1 cellular context compared by ENCODE assay signal in the genomic region with DNA sequence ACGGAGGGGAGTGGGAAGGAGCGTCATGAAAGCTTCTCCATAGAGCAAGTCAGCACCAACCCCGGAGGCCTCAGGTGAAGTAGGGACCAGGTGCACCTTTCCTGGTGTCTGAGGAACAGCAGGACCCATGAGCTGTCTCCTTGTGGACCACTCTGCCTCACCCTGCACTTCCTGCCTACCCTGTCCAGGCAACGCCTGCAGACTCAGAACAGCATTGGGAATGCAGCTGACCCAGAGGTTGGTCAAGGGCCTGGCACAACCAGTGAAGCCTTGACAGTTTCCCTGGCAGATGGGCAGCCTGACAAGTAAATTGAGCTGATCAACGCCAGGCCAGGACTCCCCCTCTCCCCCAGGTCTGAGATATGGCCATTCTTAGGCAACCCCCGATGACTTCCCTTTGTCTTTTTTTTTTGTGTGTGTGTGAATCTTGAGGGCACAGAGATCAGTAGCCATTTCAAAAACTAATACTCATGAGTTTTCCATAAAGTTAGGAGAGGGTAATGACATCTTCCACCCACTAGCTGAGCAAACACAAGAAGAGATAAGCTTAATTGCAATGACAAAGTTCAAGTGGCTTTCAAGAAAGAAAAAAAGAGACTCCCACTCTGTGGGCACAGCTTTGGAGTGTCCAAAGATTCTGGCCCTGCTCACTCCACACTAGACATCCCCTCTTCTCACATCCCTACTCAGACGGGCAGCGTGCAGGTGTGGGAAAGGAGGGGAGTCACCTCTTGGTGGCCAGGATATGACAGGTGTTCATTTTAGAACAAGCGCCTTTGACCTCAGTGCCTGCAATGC.
TF ChIP-seq lines count a peak whose summit lies in the region.

No MANE protein-coding gene starts in this region.

TF ChIP-seq in HepG2, 621 proteins besides CTCF, POLR2A, EP300 and RAD21 (continued from another document and continues in another):
- TF ChIP-seq, protein P1, sequence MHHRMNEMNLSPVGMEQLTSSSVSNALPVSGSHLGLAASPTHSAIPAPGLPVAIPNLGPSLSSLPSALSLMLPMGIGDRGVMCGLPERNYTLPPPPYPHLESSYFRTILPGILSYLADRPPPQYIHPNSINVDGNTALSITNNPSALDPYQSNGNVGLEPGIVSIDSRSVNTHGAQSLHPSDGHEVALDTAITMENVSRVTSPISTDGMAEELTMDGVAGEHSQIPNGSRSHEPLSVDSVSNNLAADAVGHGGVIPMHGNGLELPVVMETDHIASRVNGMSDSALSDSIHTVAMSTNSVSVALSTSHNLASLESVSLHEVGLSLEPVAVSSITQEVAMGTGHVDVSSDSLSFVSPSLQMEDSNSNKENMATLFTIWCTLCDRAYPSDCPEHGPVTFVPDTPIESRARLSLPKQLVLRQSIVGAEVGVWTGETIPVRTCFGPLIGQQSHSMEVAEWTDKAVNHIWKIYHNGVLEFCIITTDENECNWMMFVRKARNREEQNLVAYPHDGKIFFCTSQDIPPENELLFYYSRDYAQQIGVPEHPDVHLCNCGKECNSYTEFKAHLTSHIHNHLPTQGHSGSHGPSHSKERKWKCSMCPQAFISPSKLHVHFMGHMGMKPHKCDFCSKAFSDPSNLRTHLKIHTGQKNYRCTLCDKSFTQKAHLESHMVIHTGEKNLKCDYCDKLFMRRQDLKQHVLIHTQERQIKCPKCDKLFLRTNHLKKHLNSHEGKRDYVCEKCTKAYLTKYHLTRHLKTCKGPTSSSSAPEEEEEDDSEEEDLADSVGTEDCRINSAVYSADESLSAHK (CRISPR knock-in tag; IDR thresholded peaks at IDR 0.05; ENCODE audit: borderline replicate concordance): no peak
- TF ChIP-seq ZFP37 (CRISPR knock-in tag; IDR thresholded peaks at IDR 0.05; ENCODE audit: borderline replicate concordance): no peak
- TF ChIP-seq, protein P2, sequence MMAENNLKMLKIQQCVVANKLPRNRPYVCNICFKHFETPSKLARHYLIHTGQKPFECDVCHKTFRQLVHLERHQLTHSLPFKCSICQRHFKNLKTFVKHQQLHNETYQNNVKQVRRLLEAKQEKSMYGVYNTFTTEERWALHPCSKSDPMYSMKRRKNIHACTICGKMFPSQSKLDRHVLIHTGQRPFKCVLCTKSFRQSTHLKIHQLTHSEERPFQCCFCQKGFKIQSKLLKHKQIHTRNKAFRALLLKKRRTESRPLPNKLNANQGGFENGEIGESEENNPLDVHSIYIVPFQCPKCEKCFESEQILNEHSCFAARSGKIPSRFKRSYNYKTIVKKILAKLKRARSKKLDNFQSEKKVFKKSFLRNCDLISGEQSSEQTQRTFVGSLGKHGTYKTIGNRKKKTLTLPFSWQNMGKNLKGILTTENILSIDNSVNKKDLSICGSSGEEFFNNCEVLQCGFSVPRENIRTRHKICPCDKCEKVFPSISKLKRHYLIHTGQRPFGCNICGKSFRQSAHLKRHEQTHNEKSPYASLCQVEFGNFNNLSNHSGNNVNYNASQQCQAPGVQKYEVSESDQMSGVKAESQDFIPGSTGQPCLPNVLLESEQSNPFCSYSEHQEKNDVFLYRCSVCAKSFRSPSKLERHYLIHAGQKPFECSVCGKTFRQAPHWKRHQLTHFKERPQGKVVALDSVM (CRISPR knock-in tag; IDR thresholded peaks at IDR 0.05): no peak
- TF ChIP-seq SOX5 (CRISPR knock-in tag; IDR thresholded peaks at IDR 0.05; ENCODE audit: borderline replicate concordance): peak; percentile 65; the same call in 1 of the 2 replicates
- TF ChIP-seq, protein P3, sequence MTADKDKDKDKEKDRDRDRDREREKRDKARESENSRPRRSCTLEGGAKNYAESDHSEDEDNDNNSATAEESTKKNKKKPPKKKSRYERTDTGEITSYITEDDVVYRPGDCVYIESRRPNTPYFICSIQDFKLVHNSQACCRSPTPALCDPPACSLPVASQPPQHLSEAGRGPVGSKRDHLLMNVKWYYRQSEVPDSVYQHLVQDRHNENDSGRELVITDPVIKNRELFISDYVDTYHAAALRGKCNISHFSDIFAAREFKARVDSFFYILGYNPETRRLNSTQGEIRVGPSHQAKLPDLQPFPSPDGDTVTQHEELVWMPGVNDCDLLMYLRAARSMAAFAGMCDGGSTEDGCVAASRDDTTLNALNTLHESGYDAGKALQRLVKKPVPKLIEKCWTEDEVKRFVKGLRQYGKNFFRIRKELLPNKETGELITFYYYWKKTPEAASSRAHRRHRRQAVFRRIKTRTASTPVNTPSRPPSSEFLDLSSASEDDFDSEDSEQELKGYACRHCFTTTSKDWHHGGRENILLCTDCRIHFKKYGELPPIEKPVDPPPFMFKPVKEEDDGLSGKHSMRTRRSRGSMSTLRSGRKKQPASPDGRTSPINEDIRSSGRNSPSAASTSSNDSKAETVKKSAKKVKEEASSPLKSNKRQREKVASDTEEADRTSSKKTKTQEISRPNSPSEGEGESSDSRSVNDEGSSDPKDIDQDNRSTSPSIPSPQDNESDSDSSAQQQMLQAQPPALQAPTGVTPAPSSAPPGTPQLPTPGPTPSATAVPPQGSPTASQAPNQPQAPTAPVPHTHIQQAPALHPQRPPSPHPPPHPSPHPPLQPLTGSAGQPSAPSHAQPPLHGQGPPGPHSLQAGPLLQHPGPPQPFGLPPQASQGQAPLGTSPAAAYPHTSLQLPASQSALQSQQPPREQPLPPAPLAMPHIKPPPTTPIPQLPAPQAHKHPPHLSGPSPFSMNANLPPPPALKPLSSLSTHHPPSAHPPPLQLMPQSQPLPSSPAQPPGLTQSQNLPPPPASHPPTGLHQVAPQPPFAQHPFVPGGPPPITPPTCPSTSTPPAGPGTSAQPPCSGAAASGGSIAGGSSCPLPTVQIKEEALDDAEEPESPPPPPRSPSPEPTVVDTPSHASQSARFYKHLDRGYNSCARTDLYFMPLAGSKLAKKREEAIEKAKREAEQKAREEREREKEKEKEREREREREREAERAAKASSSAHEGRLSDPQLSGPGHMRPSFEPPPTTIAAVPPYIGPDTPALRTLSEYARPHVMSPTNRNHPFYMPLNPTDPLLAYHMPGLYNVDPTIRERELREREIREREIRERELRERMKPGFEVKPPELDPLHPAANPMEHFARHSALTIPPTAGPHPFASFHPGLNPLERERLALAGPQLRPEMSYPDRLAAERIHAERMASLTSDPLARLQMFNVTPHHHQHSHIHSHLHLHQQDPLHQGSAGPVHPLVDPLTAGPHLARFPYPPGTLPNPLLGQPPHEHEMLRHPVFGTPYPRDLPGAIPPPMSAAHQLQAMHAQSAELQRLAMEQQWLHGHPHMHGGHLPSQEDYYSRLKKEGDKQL (CRISPR knock-in tag; IDR thresholded peaks at IDR 0.05; ENCODE audit: low read depth): no peak
- TF ChIP-seq ZNF598 (CRISPR knock-in tag; IDR thresholded peaks at IDR 0.05; ENCODE audit: borderline replicate concordance): no peak
- peak; percentile 49; the same call in 1 of the 2 replicates for TF ChIP-seq ATF1 (CRISPR knock-in tag; IDR thresholded peaks at IDR 0.05)
- TF ChIP-seq ZEB1 (IDR thresholded peaks at IDR 0.05; ENCODE audit: insufficient replicate concordance, low read depth): peak; percentile 3
- TF ChIP-seq, protein P4, sequence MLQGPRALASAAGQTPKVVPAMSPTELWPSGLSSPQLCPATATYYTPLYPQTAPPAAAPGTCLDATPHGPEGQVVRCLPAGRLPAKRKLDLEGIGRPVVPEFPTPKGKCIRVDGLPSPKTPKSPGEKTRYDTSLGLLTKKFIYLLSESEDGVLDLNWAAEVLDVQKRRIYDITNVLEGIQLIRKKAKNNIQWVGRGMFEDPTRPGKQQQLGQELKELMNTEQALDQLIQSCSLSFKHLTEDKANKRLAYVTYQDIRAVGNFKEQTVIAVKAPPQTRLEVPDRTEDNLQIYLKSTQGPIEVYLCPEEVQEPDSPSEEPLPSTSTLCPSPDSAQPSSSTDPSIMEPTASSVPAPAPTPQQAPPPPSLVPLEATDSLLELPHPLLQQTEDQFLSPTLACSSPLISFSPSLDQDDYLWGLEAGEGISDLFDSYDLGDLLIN (CRISPR knock-in tag; IDR thresholded peaks at IDR 0.05; ENCODE audit: borderline replicate concordance): no peak
- TF ChIP-seq, protein P5, sequence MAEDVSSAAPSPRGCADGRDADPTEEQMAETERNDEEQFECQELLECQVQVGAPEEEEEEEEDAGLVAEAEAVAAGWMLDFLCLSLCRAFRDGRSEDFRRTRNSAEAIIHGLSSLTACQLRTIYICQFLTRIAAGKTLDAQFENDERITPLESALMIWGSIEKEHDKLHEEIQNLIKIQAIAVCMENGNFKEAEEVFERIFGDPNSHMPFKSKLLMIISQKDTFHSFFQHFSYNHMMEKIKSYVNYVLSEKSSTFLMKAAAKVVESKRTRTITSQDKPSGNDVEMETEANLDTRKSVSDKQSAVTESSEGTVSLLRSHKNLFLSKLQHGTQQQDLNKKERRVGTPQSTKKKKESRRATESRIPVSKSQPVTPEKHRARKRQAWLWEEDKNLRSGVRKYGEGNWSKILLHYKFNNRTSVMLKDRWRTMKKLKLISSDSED (CRISPR knock-in tag; IDR thresholded peaks at IDR 0.05): no peak
- TF ChIP-seq WIZ (CRISPR knock-in tag; IDR thresholded peaks at IDR 0.05): 0 out of 2 replicates have a peak, but pooled peaks have one; percentile 16
- peak; percentile 92 for TF ChIP-seq HNRNPL (IDR thresholded peaks at IDR 0.05; ENCODE audit: low read depth, low read length)
- no peak for TF ChIP-seq SAFB2 (CRISPR knock-in tag; IDR thresholded peaks at IDR 0.05; ENCODE audit: borderline replicate concordance, low read depth)
- TF ChIP-seq, protein P6, sequence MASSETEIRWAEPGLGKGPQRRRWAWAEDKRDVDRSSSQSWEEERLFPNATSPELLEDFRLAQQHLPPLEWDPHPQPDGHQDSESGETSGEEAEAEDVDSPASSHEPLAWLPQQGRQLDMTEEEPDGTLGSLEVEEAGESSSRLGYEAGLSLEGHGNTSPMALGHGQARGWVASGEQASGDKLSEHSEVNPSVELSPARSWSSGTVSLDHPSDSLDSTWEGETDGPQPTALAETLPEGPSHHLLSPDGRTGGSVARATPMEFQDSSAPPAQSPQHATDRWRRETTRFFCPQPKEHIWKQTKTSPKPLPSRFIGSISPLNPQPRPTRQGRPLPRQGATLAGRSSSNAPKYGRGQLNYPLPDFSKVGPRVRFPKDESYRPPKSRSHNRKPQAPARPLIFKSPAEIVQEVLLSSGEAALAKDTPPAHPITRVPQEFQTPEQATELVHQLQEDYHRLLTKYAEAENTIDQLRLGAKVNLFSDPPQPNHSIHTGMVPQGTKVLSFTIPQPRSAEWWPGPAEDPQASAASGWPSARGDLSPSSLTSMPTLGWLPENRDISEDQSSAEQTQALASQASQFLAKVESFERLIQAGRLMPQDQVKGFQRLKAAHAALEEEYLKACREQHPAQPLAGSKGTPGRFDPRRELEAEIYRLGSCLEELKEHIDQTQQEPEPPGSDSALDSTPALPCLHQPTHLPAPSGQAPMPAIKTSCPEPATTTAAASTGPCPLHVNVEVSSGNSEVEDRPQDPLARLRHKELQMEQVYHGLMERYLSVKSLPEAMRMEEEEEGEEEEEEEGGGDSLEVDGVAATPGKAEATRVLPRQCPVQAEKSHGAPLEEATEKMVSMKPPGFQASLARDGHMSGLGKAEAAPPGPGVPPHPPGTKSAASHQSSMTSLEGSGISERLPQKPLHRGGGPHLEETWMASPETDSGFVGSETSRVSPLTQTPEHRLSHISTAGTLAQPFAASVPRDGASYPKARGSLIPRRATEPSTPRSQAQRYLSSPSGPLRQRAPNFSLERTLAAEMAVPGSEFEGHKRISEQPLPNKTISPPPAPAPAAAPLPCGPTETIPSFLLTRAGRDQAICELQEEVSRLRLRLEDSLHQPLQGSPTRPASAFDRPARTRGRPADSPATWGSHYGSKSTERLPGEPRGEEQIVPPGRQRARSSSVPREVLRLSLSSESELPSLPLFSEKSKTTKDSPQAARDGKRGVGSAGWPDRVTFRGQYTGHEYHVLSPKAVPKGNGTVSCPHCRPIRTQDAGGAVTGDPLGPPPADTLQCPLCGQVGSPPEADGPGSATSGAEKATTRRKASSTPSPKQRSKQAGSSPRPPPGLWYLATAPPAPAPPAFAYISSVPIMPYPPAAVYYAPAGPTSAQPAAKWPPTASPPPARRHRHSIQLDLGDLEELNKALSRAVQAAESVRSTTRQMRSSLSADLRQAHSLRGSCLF (CRISPR knock-in tag; IDR thresholded peaks at IDR 0.05; ENCODE audit: borderline replicate concordance): no peak
- no peak for TF ChIP-seq HNRNPLL (IDR thresholded peaks at IDR 0.05; ENCODE audit: low read depth, low read length, poor library complexity, severe bottlenecking)
- TF ChIP-seq, protein P7, sequence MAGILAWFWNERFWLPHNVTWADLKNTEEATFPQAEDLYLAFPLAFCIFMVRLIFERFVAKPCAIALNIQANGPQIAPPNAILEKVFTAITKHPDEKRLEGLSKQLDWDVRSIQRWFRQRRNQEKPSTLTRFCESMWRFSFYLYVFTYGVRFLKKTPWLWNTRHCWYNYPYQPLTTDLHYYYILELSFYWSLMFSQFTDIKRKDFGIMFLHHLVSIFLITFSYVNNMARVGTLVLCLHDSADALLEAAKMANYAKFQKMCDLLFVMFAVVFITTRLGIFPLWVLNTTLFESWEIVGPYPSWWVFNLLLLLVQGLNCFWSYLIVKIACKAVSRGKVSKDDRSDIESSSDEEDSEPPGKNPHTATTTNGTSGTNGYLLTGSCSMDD (CRISPR knock-in tag; IDR thresholded peaks at IDR 0.05): no peak
- no peak for TF ChIP-seq NR1H2 (CRISPR knock-in tag; IDR thresholded peaks at IDR 0.05; ENCODE audit: borderline replicate concordance, low read depth)
- 0 out of 2 replicates have a peak, but pooled peaks have one; percentile 51 for TF ChIP-seq ONECUT2 (CRISPR knock-in tag; IDR thresholded peaks at IDR 0.05)
- TF ChIP-seq ZBTB3 (CRISPR knock-in tag; IDR thresholded peaks at IDR 0.05; ENCODE audit: borderline replicate concordance, low read depth): no peak
- 0 out of 2 replicates have a peak, but pooled peaks have one; percentile 33 for TF ChIP-seq ZNF572 (CRISPR knock-in tag; IDR thresholded peaks at IDR 0.05)
- TF ChIP-seq POLR2G (IDR thresholded peaks at IDR 0.05; ENCODE audit: low read depth, low read length): peak; percentile 64
- TF ChIP-seq ZSCAN31 (CRISPR knock-in tag; IDR thresholded peaks at IDR 0.05; ENCODE audit: low read depth): no peak
